In the genomic region with DNA sequence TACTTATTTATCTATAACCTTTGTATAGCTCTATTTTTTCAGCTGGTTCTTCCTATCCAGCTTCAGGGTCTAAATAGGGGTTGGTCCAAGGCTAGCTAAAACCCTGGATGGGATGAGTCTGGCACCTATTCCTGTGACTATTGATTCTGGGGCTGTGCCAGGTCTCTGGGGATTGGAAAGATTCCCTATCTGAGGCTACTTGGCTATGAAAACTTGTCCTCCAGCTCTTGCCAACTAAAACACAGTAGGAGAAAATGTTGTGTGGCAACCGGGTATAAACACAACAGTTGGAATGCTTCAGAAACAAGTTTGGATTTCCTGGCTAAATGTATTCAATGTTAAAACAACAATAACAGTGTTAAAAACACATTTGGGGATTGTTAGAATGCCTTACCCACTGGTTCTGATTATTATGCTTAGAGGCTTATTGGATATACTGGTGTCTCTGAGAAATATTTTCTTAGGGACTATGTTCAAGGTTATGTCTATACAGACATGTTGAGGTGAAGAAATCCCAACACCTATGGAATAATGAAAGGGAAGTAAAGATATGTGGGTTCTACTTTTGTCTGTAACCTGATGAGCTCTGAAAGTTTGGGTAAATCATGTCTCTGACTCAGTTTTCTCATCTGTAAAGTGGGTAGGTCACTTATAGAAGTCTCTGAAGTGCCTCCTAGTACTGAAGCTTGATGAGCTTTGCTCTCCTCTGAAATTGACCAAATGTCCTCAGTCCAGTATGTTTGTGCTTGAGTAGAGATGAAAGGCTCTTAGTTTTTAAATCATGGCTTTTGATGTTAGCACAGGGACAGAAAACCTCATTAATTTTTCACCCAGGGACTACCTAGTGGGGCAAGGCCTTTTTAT, we compare ENCODE assay signal across 10 cellular contexts.
A peak's percentile ranks its signal among the peaks of the same experiment; 100 is the strongest.
DNase-seq lines count a peak whose midpoint lies in the region; ATAC-seq, FAIRE-seq and TF ChIP-seq lines count a peak whose summit lies in the region.
"Had no signal": no experiment of that assay in that cellular context is flagged by ENCODE, and none has a peak within 500 bp of the region (broad histone marks: within the 10 kb centered on the region; RNA-seq: fewer than 3 reads in every experiment).

No MANE protein-coding gene starts in this region.

- TF ChIP-seq RAD21 in SK-N-SH (IDR thresholded peaks at IDR 0.05; ENCODE audit: low read length): no peak

- H3K9me2 ChIP-seq in SK-N-SH: no peaks in the 10 kb centered on the region

- no peak for FAIRE-seq in small intestine (lab: Jason Lieb, UNC)

- H3K4me3 ChIP-seq in SK-N-SH (ENCODE audit: low read depth in 2 of 2, low read length in 1 of 2): no peak overlapping the region
- H3K4me3 ChIP-seq in small intestine (ENCODE audit: low read depth in 1 of 2, low read length in 2 of 2): no peak overlapping the region

- CTCF ChIA-PET in SK-N-SH (lab: Yijun Ruan, JAX): interaction anchor here (1.3 kb wide), 1 partner anchor 419 kb away, joined by 3 read pairs; no protein-coding TSS in a partner anchor

- POLR2A ChIA-PET in SK-N-SH (lab: Yijun Ruan, JAX): no interaction called here

- H3K4me2 ChIP-seq in SK-N-SH: no peak overlapping the region

- peaks cover 0 to 6% of the 10 kb centered on the region in 2 experiments; a peak in 3 of 4 replicates for H3K4me1 ChIP-seq in SK-N-SH (ENCODE audit: control insufficient read depth in 1 of 2, insufficient read depth in 2 of 2, low read depth in 1 of 2, low read length in 1 of 2)
- no peaks in the 10 kb centered on the region for H3K4me1 ChIP-seq in small intestine (ENCODE audit: control insufficient read depth in 2 of 2, insufficient read depth in 1 of 2, low read depth in 1 of 2, low read length in 1 of 2)

- ATAC-seq in GM21360 (IDR thresholded peaks at IDR 0.05; ENCODE audit: unreplicated experiment) (no peak), GM18502 (IDR thresholded peaks at IDR 0.05; ENCODE audit: poor library complexity, unreplicated experiment) (no peak)

- intact Hi-C loops in posterior cingulate gyrus (cut with DNase I): no loop called here

- no peaks in the 10 kb centered on the region for H3K79me2 ChIP-seq in SK-N-SH (ENCODE audit: insufficient read depth)

- H2AFZ ChIP-seq in SK-N-SH (ENCODE audit: low read depth): no peak overlapping the region

- H4K20me1 ChIP-seq in SK-N-SH (ENCODE audit: insufficient read depth): no peaks in the 10 kb centered on the region

- H3K27ac ChIP-seq in SK-N-SH (ENCODE audit: low read depth in 2 of 2, low read length in 1 of 2): no peak overlapping the region
- no peak overlapping the region for H3K27ac ChIP-seq in small intestine (ENCODE audit: low read depth in 1 of 2, low read length in 1 of 2)

- H3F3A ChIP-seq in SK-N-SH (replicated peaks; ENCODE audit: insufficient read depth): no peaks in the 10 kb centered on the region

- no peak for TF ChIP-seq CTCF in SK-N-SH (IDR thresholded peaks at IDR 0.05)

- DNase-seq in HT-29 (ENCODE audit: low spot score): peak; percentile 29
- peak; percentile 4 for DNase-seq in SK-N-SH
- peak; percentile 20 for DNase-seq in glomerular endothelial cell (ENCODE audit: extremely low read depth, low read depth, low spot score)
- peak; percentile 17 for DNase-seq in small intestine
- no peak for DNase-seq in midbrain (lab: John Stamatoyannopoulos, UW)
- no peak for DNase-seq in posterior cingulate gyrus
- DNase-seq: activated CD8-positive, alpha-beta memory T cell treated with anti-CD3 and anti-CD28 coated beads, Interleukin-2, amount 50 U/mL, for 4 hours; NCI-H187 treated with DMSO at 0.1 percent for 48 hours had no signal

- no peaks in the 10 kb centered on the region for H3K36me3 ChIP-seq in SK-N-SH (replicated peaks in 1 of 2; ENCODE audit: control insufficient read depth in 1 of 2, insufficient read depth in 2 of 2, low read length in 1 of 2)
- H3K36me3 ChIP-seq in small intestine (ENCODE audit: control insufficient read depth in 2 of 2, insufficient read depth in 2 of 2, low read length in 2 of 2): no peaks in the 10 kb centered on the region

- no peaks in the 10 kb centered on the region for H3K27me3 ChIP-seq in SK-N-SH (ENCODE audit: insufficient read depth)
- peaks cover 0 to 5% of the 10 kb centered on the region in 2 donors for H3K27me3 ChIP-seq in small intestine (ENCODE audit: control insufficient read depth in 2 of 2, insufficient read depth in 2 of 2, low read length in 2 of 2)

- no peak for TF ChIP-seq EP300 in SK-N-SH (IDR thresholded peaks at IDR 0.05; ENCODE audit: borderline replicate concordance in 1 of 2, low read depth in 1 of 2, low read length in 1 of 2)

- H3K9ac ChIP-seq in SK-N-SH: no peak overlapping the region

- H3K9me3 ChIP-seq in SK-N-SH (no peaks in the 10 kb centered on the region), small intestine (ENCODE audit: control insufficient read depth, low read depth) (no peaks in the 10 kb centered on the region)

- 30% methylated on average over 1 of the region's 1 CpG for WGBS in SK-N-SH (ENCODE audit: low lambda C conversion rate)
- 20 to 31% (median 28%) methylated on average over 1 of the region's 1 CpG for WGBS in small intestine, 3 donors

TF ChIP-seq in SK-N-SH, 30 proteins besides CTCF, POLR2A, EP300 and RAD21:
- TF ChIP-seq, protein P1, sequence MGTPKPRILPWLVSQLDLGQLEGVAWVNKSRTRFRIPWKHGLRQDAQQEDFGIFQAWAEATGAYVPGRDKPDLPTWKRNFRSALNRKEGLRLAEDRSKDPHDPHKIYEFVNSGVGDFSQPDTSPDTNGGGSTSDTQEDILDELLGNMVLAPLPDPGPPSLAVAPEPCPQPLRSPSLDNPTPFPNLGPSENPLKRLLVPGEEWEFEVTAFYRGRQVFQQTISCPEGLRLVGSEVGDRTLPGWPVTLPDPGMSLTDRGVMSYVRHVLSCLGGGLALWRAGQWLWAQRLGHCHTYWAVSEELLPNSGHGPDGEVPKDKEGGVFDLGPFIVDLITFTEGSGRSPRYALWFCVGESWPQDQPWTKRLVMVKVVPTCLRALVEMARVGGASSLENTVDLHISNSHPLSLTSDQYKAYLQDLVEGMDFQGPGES (IDR thresholded peaks at IDR 0.05; ENCODE audit: low read depth, low read length): no peak
- TF ChIP-seq RCOR1 (IDR thresholded peaks at IDR 0.05; ENCODE audit: low read length) (no peak), FOSL2 (IDR thresholded peaks at IDR 0.05; ENCODE audit: borderline replicate concordance, low read depth) (no peak), GABPA (IDR thresholded peaks at IDR 0.05; ENCODE audit: low read depth) (no peak), FOXM1 (IDR thresholded peaks at IDR 0.05; ENCODE audit: low read depth) (no peak), JUND (IDR thresholded peaks at IDR 0.05) (no peak), SMC3 (IDR thresholded peaks at IDR 0.05; ENCODE audit: low read depth, low read length) (no peak), RFX5 (IDR thresholded peaks at IDR 0.05; ENCODE audit: low read length) (no peak), GATA2 (CRISPR knock-in tag; IDR thresholded peaks at IDR 0.05) (no peak), SIN3A (IDR thresholded peaks at IDR 0.05; ENCODE audit: borderline replicate concordance, low read depth, low read length) (no peak), NRF1 (IDR thresholded peaks at IDR 0.05; ENCODE audit: low read depth, low read length) (no peak), CHD2 (IDR thresholded peaks at IDR 0.05; ENCODE audit: low read length, partially characterized antibody) (no peak)
- TF ChIP-seq, protein P2, sequence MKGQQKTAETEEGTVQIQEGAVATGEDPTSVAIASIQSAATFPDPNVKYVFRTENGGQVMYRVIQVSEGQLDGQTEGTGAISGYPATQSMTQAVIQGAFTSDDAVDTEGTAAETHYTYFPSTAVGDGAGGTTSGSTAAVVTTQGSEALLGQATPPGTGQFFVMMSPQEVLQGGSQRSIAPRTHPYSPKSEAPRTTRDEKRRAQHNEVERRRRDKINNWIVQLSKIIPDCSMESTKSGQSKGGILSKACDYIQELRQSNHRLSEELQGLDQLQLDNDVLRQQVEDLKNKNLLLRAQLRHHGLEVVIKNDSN (IDR thresholded peaks at IDR 0.05; ENCODE audit: borderline replicate concordance, low read depth): no peak
- TF ChIP-seq, protein P3, sequence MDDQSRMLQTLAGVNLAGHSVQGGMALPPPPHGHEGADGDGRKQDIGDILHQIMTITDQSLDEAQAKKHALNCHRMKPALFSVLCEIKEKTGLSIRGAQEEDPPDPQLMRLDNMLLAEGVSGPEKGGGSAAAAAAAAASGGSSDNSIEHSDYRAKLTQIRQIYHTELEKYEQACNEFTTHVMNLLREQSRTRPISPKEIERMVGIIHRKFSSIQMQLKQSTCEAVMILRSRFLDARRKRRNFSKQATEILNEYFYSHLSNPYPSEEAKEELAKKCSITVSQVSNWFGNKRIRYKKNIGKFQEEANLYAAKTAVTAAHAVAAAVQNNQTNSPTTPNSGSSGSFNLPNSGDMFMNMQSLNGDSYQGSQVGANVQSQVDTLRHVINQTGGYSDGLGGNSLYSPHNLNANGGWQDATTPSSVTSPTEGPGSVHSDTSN (IDR thresholded peaks at IDR 0.05): no peak
- TF ChIP-seq, protein P4, sequence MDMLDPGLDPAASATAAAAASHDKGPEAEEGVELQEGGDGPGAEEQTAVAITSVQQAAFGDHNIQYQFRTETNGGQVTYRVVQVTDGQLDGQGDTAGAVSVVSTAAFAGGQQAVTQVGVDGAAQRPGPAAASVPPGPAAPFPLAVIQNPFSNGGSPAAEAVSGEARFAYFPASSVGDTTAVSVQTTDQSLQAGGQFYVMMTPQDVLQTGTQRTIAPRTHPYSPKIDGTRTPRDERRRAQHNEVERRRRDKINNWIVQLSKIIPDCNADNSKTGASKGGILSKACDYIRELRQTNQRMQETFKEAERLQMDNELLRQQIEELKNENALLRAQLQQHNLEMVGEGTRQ (IDR thresholded peaks at IDR 0.05; ENCODE audit: borderline replicate concordance, low read depth, low read length): no peak
- TF ChIP-seq, protein P5, sequence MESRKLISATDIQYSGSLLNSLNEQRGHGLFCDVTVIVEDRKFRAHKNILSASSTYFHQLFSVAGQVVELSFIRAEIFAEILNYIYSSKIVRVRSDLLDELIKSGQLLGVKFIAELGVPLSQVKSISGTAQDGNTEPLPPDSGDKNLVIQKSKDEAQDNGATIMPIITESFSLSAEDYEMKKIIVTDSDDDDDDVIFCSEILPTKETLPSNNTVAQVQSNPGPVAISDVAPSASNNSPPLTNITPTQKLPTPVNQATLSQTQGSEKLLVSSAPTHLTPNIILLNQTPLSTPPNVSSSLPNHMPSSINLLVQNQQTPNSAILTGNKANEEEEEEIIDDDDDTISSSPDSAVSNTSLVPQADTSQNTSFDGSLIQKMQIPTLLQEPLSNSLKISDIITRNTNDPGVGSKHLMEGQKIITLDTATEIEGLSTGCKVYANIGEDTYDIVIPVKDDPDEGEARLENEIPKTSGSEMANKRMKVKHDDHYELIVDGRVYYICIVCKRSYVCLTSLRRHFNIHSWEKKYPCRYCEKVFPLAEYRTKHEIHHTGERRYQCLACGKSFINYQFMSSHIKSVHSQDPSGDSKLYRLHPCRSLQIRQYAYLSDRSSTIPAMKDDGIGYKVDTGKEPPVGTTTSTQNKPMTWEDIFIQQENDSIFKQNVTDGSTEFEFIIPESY (IDR thresholded peaks at IDR 0.05; ENCODE audit: borderline replicate concordance, low read depth): no peak

Comparison
In these comparisons a context has a peak if more than half of its experiments do, and no peak if none do; other contexts are left out.
1. DNase-seq: peak in HT-29 (single experiment), SK-N-SH (single experiment), glomerular endothelial cell (single experiment) and small intestine (single experiment); none in midbrain (single experiment) and posterior cingulate gyrus (0 of 10).